In genomic region chr13:31022491-31022890, GRCh38 we compare ENCODE assay signal across 16 cellular contexts.
DNase-seq lines count a peak whose midpoint lies in the region; ATAC-seq and TF ChIP-seq lines count a peak whose summit lies in the region.
"Had no signal": no experiment of that assay in that cellular context is flagged by ENCODE, and none has a peak within 500 bp of the region (broad histone marks: within the 10 kb centered on the region; RNA-seq: fewer than 3 reads in every experiment).

No MANE protein-coding gene starts in this region.

- peak overlapping the region; percentile 45 for H3K4me2 ChIP-seq in neural cell (ENCODE audit: low read length)

- H2AFZ ChIP-seq in neural cell (ENCODE audit: low read depth, low read length): peak overlapping the region; percentile 35

- H3K27me3 ChIP-seq in neural cell (ENCODE audit: insufficient read depth, low read depth, low read length): no peaks in the 10 kb centered on the region
- H3K27me3 ChIP-seq: BE2C had no signal

- DNase-seq in AG10803 (ENCODE audit: low read depth) (peak; percentile 6), SK-N-MC (ENCODE audit: low read depth, low spot score) (no peak), coronary artery (ENCODE audit: low spot score) (peak; percentile 1), SKM-1 treated with dmso at 0.1 percent for 144 hours (lab: John Stamatoyannopoulos, UW; ENCODE audit: unreplicated experiment) (no peak), NCI-H1694 (lab: John Stamatoyannopoulos, UW) (no peak)
- DNase-seq: BE2C; CD4-positive, alpha-beta memory T cell; DMS153; DND-41; GF-D8; GOT3; H9 had no signal

- H3K4me3 ChIP-seq in AG10803 (ENCODE audit: low read length) (no peak overlapping the region), SK-N-MC (peak overlapping the region; percentile 67), coronary artery (no peak overlapping the region), neural cell (ENCODE audit: low read length) (peak overlapping the region; percentile 9)

- no peaks in the 10 kb centered on the region for H3F3A ChIP-seq in neural cell (ENCODE audit: insufficient read depth, low read length, poor library complexity, severe bottlenecking)

- H3K9me2 ChIP-seq in neural cell (ENCODE audit: insufficient read depth, low read length): no peaks in the 10 kb centered on the region

- H3K9me3 ChIP-seq in SK-N-MC (ENCODE audit: low read depth, low read length) (no peaks in the 10 kb centered on the region; the same call in 1 of the 2 replicates), neural cell (ENCODE audit: low read length) (no peaks in the 10 kb centered on the region)
- H3K9me3 ChIP-seq: BE2C had no signal

- TF ChIP-seq RAD21 in neural cell (conservative IDR thresholded peaks at IDR 0.05): peak; percentile 25

- H3K27ac ChIP-seq in SK-N-MC (peak overlapping the region; percentile 89), coronary artery (no peak overlapping the region), neural cell (ENCODE audit: low read length) (peak overlapping the region; percentile 85)
- H3K27ac ChIP-seq: C4-2B had no signal

- peak; percentile 39 for TF ChIP-seq EP300 in neural cell (conservative IDR thresholded peaks at IDR 0.05; ENCODE audit: poor library complexity, severe bottlenecking)

- ATAC-seq in HG03097 (IDR thresholded peaks at IDR 0.05; ENCODE audit: low FRiP score, unreplicated experiment) (no peak), HG02798 (IDR thresholded peaks at IDR 0.05; ENCODE audit: poor library complexity, unreplicated experiment) (no peak)

- H3K9ac ChIP-seq in SK-N-MC (ENCODE audit: insufficient read length): peak overlapping the region; percentile 23
- H3K9ac ChIP-seq in neural cell (ENCODE audit: low read length): peak overlapping the region; percentile 52

- TF ChIP-seq CTCF in AG10803 (conservative IDR thresholded peaks at IDR 0.05; ENCODE audit: low read length) (no peak), coronary artery (IDR thresholded peaks at IDR 0.05) (no peak), neural cell (IDR thresholded peaks at IDR 0.05; ENCODE audit: poor library complexity, severe bottlenecking) (no peak)

- H4K20me1 ChIP-seq in neural cell (ENCODE audit: insufficient read depth): no peaks in the 10 kb centered on the region

- no peaks in the 10 kb centered on the region for H3K36me3 ChIP-seq in SK-N-MC (ENCODE audit: insufficient read depth, low read length)
- no peaks in the 10 kb centered on the region for H3K36me3 ChIP-seq in neural cell (ENCODE audit: insufficient read depth, low read length)
- H3K36me3 ChIP-seq: BE2C had no signal

- no peaks in the 10 kb centered on the region for H3K79me2 ChIP-seq in neural cell (replicated peaks; ENCODE audit: insufficient read depth, low read length)

TF ChIP-seq in neural cell, 6 proteins besides CTCF, POLR2A, EP300 and RAD21:
- TF ChIP-seq SMC3 (conservative IDR thresholded peaks at IDR 0.05; ENCODE audit: poor library complexity) (peak; percentile 21), REST (IDR thresholded peaks at IDR 0.05; ENCODE audit: borderline replicate concordance) (no peak), MXI1 (conservative IDR thresholded peaks at IDR 0.05; ENCODE audit: poor library complexity, severe bottlenecking) (no peak)
TF ChIP-seq in neural cell: peak in this region for 1.

Comparison
In these comparisons a context has a peak if more than half of its experiments do, and no peak if none do; other contexts are left out.
1. DNase-seq: peak in AG10803 (single experiment) and coronary artery (single experiment); none in SK-N-MC (single experiment), SKM-1 treated with dmso at 0.1 percent for 144 hours (single experiment) and NCI-H1694 (single experiment).
2. H3K4me3 ChIP-seq: peak in SK-N-MC (single experiment) and neural cell (single experiment); none in AG10803 (single experiment) and coronary artery (single experiment).
3. H3K27ac ChIP-seq: peak in SK-N-MC (single experiment) and neural cell (single experiment); none in coronary artery (0 of 2).